Comparison of ENCODE assay signal across 10 cellular contexts in the genomic region with DNA sequence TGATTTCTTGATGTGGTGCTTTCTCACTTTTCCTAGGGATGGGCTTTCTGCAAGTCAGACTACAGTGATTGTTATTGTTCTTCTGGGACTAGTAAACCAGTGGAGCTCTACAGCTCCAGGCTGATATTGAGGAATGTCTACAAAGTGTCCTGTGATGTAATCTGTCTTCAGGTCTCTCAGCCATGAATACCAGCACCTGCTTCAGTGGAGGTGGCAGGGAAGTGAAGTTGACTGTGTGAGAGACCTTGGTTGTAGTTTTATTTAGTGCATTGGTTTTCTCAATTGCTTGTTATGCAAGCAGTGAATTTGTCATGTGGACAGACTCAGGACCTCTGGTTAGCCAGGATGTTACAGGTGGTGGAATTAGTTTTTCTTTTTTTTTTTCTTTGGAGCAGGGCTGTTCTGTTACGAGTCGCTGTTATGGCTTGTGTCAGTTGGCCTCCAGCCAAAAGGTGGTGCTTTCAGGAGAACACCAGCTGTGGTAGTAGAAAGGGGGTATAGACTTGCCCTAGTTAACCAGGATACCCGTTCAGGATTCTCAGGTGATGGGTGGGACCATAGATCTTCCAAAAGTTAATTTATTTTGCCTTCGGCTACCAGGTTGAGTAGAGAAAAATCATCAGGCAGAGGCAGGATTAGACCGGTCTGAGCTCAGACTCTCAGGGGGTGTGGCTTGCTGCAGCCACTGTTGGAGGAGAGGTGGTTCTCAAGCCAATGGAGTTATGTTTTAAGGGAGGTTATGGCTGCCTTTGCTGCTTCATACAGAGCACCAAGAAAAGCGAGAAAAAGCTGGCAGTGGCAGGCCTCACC. TPM values are rescaled to one million over a fixed set of nuclear protein-coding genes. Genes with fewer than 3 reads are reported as not detected.
DNase-seq lines count a peak whose midpoint lies in the region; ATAC-seq, FAIRE-seq and TF ChIP-seq lines count a peak whose summit lies in the region.
"Had no signal": no experiment of that assay in that cellular context is flagged by ENCODE, and none has a peak within 500 bp of the region (broad histone marks: within the 10 kb centered on the region; RNA-seq: fewer than 3 reads in every experiment).

No MANE protein-coding gene starts in this region.

- CTCF ChIA-PET in activated CD8-positive, alpha-beta memory T cell treated with anti-CD3 and anti-CD28 coated beads, Interleukin-2, amount 10 ng/mL, durations not matched to agents 7 days and 5 days (lab: Charles Lee): no interaction called here

- no peaks in the 10 kb centered on the region for H3K4me1 Mint-ChIP-seq in stimulated activated naive CD8-positive, alpha-beta T cell treated with anti-CD3 and anti-CD28 coated beads, Interleukin-15, amount 100 ng/mL, for 72 hours
- H3K4me1 Mint-ChIP-seq in activated CD8-positive, alpha-beta memory T cell treated with anti-CD3 and anti-CD28 coated beads, Interleukin-2, amount 10 ng/mL, durations not matched to agents 7 days and 5 days: no peaks in the 10 kb centered on the region

- TF ChIP-seq CTCF in bronchial epithelial cell (IDR thresholded peaks at IDR 0.05; ENCODE audit: insufficient read depth, low read length, severe bottlenecking): no peak

- H3K36me3 Mint-ChIP-seq in activated CD8-positive, alpha-beta memory T cell treated with anti-CD3 and anti-CD28 coated beads, Interleukin-2, amount 10 ng/mL, durations not matched to agents 7 days and 5 days: no peaks in the 10 kb centered on the region
- H3K36me3 Mint-ChIP-seq: naive B cell had no signal

- peak overlapping the region in 1 of 2 donors; percentile 65 for H3K27ac Mint-ChIP-seq in stimulated activated naive CD8-positive, alpha-beta T cell treated with anti-CD3 and anti-CD28 coated beads, Interleukin-15, amount 100 ng/mL, for 72 hours
- H3K27ac Mint-ChIP-seq in activated CD8-positive, alpha-beta memory T cell treated with anti-CD3 and anti-CD28 coated beads, Interleukin-2, amount 10 ng/mL, durations not matched to agents 7 days and 5 days: no peak overlapping the region
- H3K27ac Mint-ChIP-seq: naive B cell had no signal

- H3K9me3 Mint-ChIP-seq in stimulated activated naive CD8-positive, alpha-beta T cell treated with anti-CD3 and anti-CD28 coated beads, Interleukin-15, amount 100 ng/mL, for 72 hours: peaks cover 0 to 8% of the 10 kb centered on the region in 2 donors
- peaks cover 22% of the 10 kb centered on the region for H3K9me3 Mint-ChIP-seq in activated CD8-positive, alpha-beta memory T cell treated with anti-CD3 and anti-CD28 coated beads, Interleukin-2, amount 10 ng/mL, durations not matched to agents 7 days and 5 days (ENCODE audit: low read depth)

- H3K4me3 ChIP-seq in bronchial epithelial cell (ENCODE audit: low read depth, low read length): no peak overlapping the region

- ATAC-seq in stimulated activated naive CD8-positive, alpha-beta T cell treated with anti-CD3 and anti-CD28 coated beads, Interleukin-15, amount 100 ng/mL, for 72 hours: peak; percentile 67
- ATAC-seq in GM19035 (IDR thresholded peaks at IDR 0.05; ENCODE audit: unreplicated experiment): no peak
- ATAC-seq in activated CD8-positive, alpha-beta memory T cell treated with anti-CD3 and anti-CD28 coated beads, Interleukin-2, amount 10 ng/mL, durations not matched to agents 7 days and 5 days: no peak

- peak overlapping the region in 1 of 2 donors; percentile 63 for H3K4me3 Mint-ChIP-seq in stimulated activated naive CD8-positive, alpha-beta T cell treated with anti-CD3 and anti-CD28 coated beads, Interleukin-15, amount 100 ng/mL, for 72 hours
- H3K4me3 Mint-ChIP-seq in activated CD8-positive, alpha-beta memory T cell treated with anti-CD3 and anti-CD28 coated beads, Interleukin-2, amount 10 ng/mL, durations not matched to agents 7 days and 5 days: no peak overlapping the region
- H3K4me3 Mint-ChIP-seq: naive B cell had no signal

- no peaks in the 10 kb centered on the region for H3K27me3 Mint-ChIP-seq in stimulated activated naive CD8-positive, alpha-beta T cell treated with anti-CD3 and anti-CD28 coated beads, Interleukin-15, amount 100 ng/mL, for 72 hours
- H3K27me3 Mint-ChIP-seq in activated CD8-positive, alpha-beta memory T cell treated with anti-CD3 and anti-CD28 coated beads, Interleukin-2, amount 10 ng/mL, durations not matched to agents 7 days and 5 days: no peaks in the 10 kb centered on the region

- DNase-seq in NCI-H524 (lab: John Stamatoyannopoulos, UW) (peak; percentile 21 to 42), NCI-H524 treated with DMSO at 0.1 percent for 48 hours (lab: John Stamatoyannopoulos, UW) (no peak), NCI-H2171 treated with DMSO at 0.1 percent for 48 hours (lab: John Stamatoyannopoulos, UW) (peak; percentile 86), bronchial epithelial cell (ENCODE audit: low read depth) (peak; percentile 31), glomerular visceral epithelial cell (ENCODE audit: extremely low spot score) (no peak)
- peak in 1 of 2 donors; percentile 14 for DNase-seq in stimulated activated naive CD8-positive, alpha-beta T cell treated with anti-CD3 and anti-CD28 coated beads, Interleukin-15, amount 100 ng/mL, for 72 hours
- no peak for DNase-seq in activated CD8-positive, alpha-beta memory T cell treated with anti-CD3 and anti-CD28 coated beads, Interleukin-2, amount 10 ng/mL, durations not matched to agents 7 days and 5 days
- DNase-seq: naive B cell, T-helper 9 cell had no signal

- FAIRE-seq in bronchial epithelial cell (lab: Jason Lieb, UNC): peak; percentile 32

- H3K36me3 ChIP-seq in bronchial epithelial cell (ENCODE audit: control insufficient read depth, insufficient read depth, low read length): no peaks in the 10 kb centered on the region

- no peaks in the 10 kb centered on the region for H3K27me3 ChIP-seq in bronchial epithelial cell (ENCODE audit: control insufficient read depth, insufficient read depth, low read length)

RNA-seq across cellular contexts. Expression of a gene that starts 11.9 kb away (rescaled TPM):
- 7.4 and 8.3 TPM in 2 replicates for total RNA-seq in bronchial epithelial cell
- total RNA-seq in activated CD8-positive, alpha-beta memory T cell treated with anti-CD3 and anti-CD28 coated beads, Interleukin-2, amount 10 ng/mL, durations not matched to agents 7 days and 5 days: 10 to 100 TPM; 19.7 to 23.4 TPM

RNA-seq across cellular contexts. Expression of a gene that starts 59.8 kb away (rescaled TPM):
- 1.1 and 1.2 TPM in 2 replicates for total RNA-seq in bronchial epithelial cell
- total RNA-seq in activated CD8-positive, alpha-beta memory T cell treated with anti-CD3 and anti-CD28 coated beads, Interleukin-2, amount 10 ng/mL, durations not matched to agents 7 days and 5 days: 1 to 10 TPM; 3.8 to 4.9 TPM

Comparison
In these comparisons a context has a peak if more than half of its experiments do, and no peak if none do; other contexts are left out.
1. DNase-seq: peak in NCI-H524 (2 of 2), NCI-H2171 treated with DMSO at 0.1 percent for 48 hours (single experiment) and bronchial epithelial cell (single experiment); none in NCI-H524 treated with DMSO at 0.1 percent for 48 hours (single experiment), glomerular visceral epithelial cell (single experiment) and activated CD8-positive, alpha-beta memory T cell treated with anti-CD3 and anti-CD28 coated beads, Interleukin-2, amount 10 ng/mL, durations not matched to agents 7 days and 5 days (single experiment).